30 cellular contexts compared by ENCODE assay signal in genomic region chr1:48232722-48233121, GRCh38. TPM values are rescaled to one million over a fixed set of nuclear protein-coding genes. Genes with fewer than 3 reads are reported as not detected.
"Had no signal": no experiment of that assay in that cellular context is flagged by ENCODE, and none has a peak within 500 bp of the region (broad histone marks: within the 10 kb centered on the region; RNA-seq: fewer than 3 reads in every experiment).

No MANE protein-coding gene starts in this region.

- H3K4me1 ChIP-seq: testis, thyroid gland, tibial artery, transverse colon, upper lobe of right lung, uterus, vagina had no signal

- DNase-seq: stimulated activated CD4-positive, alpha-beta T cell treated with anti-CD3 and anti-CD28 coated beads, Interleukin-2, amount 100 ng/mL, for 48 hours; stimulated activated CD4-positive, alpha-beta T cell treated with anti-CD3 and anti-CD28 coated beads, Interleukin-4, amount 100 ng/mL, for 1 hour; stimulated activated CD4-positive, alpha-beta T cell treated with anti-CD3 and anti-CD28 coated beads, Interleukin-4, amount 100 ng/mL, for 24 hours; stimulated activated CD4-positive, alpha-beta T cell treated with anti-CD3 and anti-CD28 coated beads, Interleukin-4, amount 100 ng/mL, for 4 hours; stimulated activated CD8-positive, alpha-beta memory T cell treated with anti-CD3 and anti-CD28 coated beads, Interleukin-4, amount 100 ng/mL, for 48 hours; stimulated activated naive CD4-positive, alpha-beta T cell; stimulated activated naive CD4-positive, alpha-beta T cell treated with Interleukin-2 at 50 U/mL for 16 hours; stimulated activated naive CD8-positive, alpha-beta T cell treated with anti-CD3 and anti-CD28 coated beads, Interleukin-15, amount 100 ng/mL, for 72 hours; stimulated activated naive CD8-positive, alpha-beta T cell treated with anti-CD3 and anti-CD28 coated beads, Interleukin-15, Interleukin-2, amounts not matched to agents 100 U/mL and 50 U/mL, for 24 hours; stomach; substantia nigra; testis; thyroid gland; tibial artery; transverse colon; trophoblast cell; upper lobe of left lung; upper lobe of right lung; uterus had no signal

- H3K27me3 Mint-ChIP-seq: stimulated activated naive CD8-positive, alpha-beta T cell treated with anti-CD3 and anti-CD28 coated beads, Interleukin-15, amount 100 ng/mL, for 72 hours; stimulated activated naive CD8-positive, alpha-beta T cell treated with anti-CD3 and anti-CD28 coated beads, Interleukin-15, Interleukin-2, amounts not matched to agents 100 ng/mL and 50 ng/mL, for 24 hours had no signal

- H3K4me3 ChIP-seq: stomach, suprapubic skin, testis, thoracic aorta, thyroid gland, tibial artery, tibial nerve, transverse colon, upper lobe of left lung, upper lobe of right lung, uterus, vagina had no signal

- H3K36me3 ChIP-seq: stomach, suprapubic skin, thoracic aorta, thyroid gland, tibial artery, tibial nerve, transverse colon, upper lobe of left lung, upper lobe of right lung, uterus, vagina had no signal

- H3K36me3 Mint-ChIP-seq: stimulated activated effector memory CD8-positive, alpha-beta T cell treated with anti-CD3 and anti-CD28 coated beads, Interleukin-12 subunit alpha, Interleukin-12 subunit beta, amount 100 ng/mL, for 72 hours; stimulated activated memory B cell treated with anti-CD40 and anti-IgM and Interleukin-4, amounts not matched to agents 10 μg/mL and 1 μg/mL and 100 μg/mL, for 72 hours; type B pancreatic cell had no signal

- H3K4me3 Mint-ChIP-seq: stimulated activated effector memory CD8-positive, alpha-beta T cell treated with anti-CD3 and anti-CD28 coated beads, Interleukin-12 subunit alpha, Interleukin-12 subunit beta, amount 100 ng/mL, for 72 hours; stimulated activated memory B cell treated with anti-CD40 and anti-IgM and Interleukin-4, amounts not matched to agents 10 μg/mL and 1 μg/mL and 100 μg/mL, for 72 hours; stimulated activated naive CD8-positive, alpha-beta T cell treated with anti-CD3 and anti-CD28 coated beads, Interleukin-15, amount 100 ng/mL, for 72 hours; stimulated activated naive CD8-positive, alpha-beta T cell treated with anti-CD3 and anti-CD28 coated beads, Interleukin-15, Interleukin-2, amounts not matched to agents 100 ng/mL and 50 ng/mL, for 24 hours; type B pancreatic cell had no signal

- FAIRE-seq: urothelium cell line had no signal

- H3K4me1 Mint-ChIP-seq: stimulated activated memory B cell treated with anti-CD40 and anti-IgM and Interleukin-4, amounts not matched to agents 10 μg/mL and 1 μg/mL and 100 μg/mL, for 72 hours; stimulated activated naive CD8-positive, alpha-beta T cell treated with anti-CD3 and anti-CD28 coated beads, Interleukin-15, amount 100 ng/mL, for 72 hours had no signal

- H3K9me3 Mint-ChIP-seq: stimulated activated effector memory CD8-positive, alpha-beta T cell treated with anti-CD3 and anti-CD28 coated beads, Interleukin-12 subunit alpha, Interleukin-12 subunit beta, amount 100 ng/mL, for 72 hours; stimulated activated memory B cell treated with anti-CD40 and anti-IgM and Interleukin-4, amounts not matched to agents 10 μg/mL and 1 μg/mL and 100 μg/mL, for 72 hours; stimulated activated naive CD8-positive, alpha-beta T cell treated with anti-CD3 and anti-CD28 coated beads, Interleukin-15, amount 100 ng/mL, for 72 hours; stimulated activated naive CD8-positive, alpha-beta T cell treated with anti-CD3 and anti-CD28 coated beads, Interleukin-15, Interleukin-2, amounts not matched to agents 100 ng/mL and 50 ng/mL, for 24 hours; type B pancreatic cell had no signal

- ATAC-seq: stimulated activated effector memory CD8-positive, alpha-beta T cell treated with anti-CD3 and anti-CD28 coated beads, Interleukin-12 subunit alpha, Interleukin-12 subunit beta, amount 100 ng/mL, for 72 hours; stimulated activated memory B cell treated with anti-CD40 and anti-IgM and Interleukin-4, amounts not matched to agents 10 μg/mL and 1 μg/mL and 100 μg/mL, for 72 hours; stimulated activated naive CD8-positive, alpha-beta T cell treated with anti-CD3 and anti-CD28 coated beads, Interleukin-15, amount 100 ng/mL, for 72 hours; stimulated activated naive CD8-positive, alpha-beta T cell treated with anti-CD3 and anti-CD28 coated beads, Interleukin-15, Interleukin-2, amounts not matched to agents 100 U/mL and 50 U/mL, for 24 hours; upper lobe of right lung had no signal

- H3K27me3 ChIP-seq: stomach, suprapubic skin, testis, thyroid gland, tibial nerve, transverse colon, upper lobe of left lung, upper lobe of right lung, uterus, vagina had no signal

- H3K27ac Mint-ChIP-seq: stimulated activated effector memory CD8-positive, alpha-beta T cell treated with anti-CD3 and anti-CD28 coated beads, Interleukin-12 subunit alpha, Interleukin-12 subunit beta, amount 100 ng/mL, for 72 hours; stimulated activated memory B cell treated with anti-CD40 and anti-IgM and Interleukin-4, amounts not matched to agents 10 μg/mL and 1 μg/mL and 100 μg/mL, for 72 hours; stimulated activated naive CD8-positive, alpha-beta T cell treated with anti-CD3 and anti-CD28 coated beads, Interleukin-15, amount 100 ng/mL, for 72 hours; stimulated activated naive CD8-positive, alpha-beta T cell treated with anti-CD3 and anti-CD28 coated beads, Interleukin-15, Interleukin-2, amounts not matched to agents 100 ng/mL and 50 ng/mL, for 24 hours; type B pancreatic cell had no signal

- H3K9me3 ChIP-seq: stomach, suprapubic skin, testis, thoracic aorta, thyroid gland, tibial artery, tibial nerve, transverse colon, upper lobe of left lung, upper lobe of right lung, uterus, vagina had no signal

- H3K27ac ChIP-seq: stomach, suprapubic skin, testis, thoracic aorta, thyroid gland, tibial artery, tibial nerve, transverse colon, upper lobe of left lung, upper lobe of right lung, uterus, vagina had no signal

RNA-seq across cellular contexts. Expression of gene SLC5A9, which starts 10.2 kb away (rescaled TPM):
- total RNA-seq: subcutaneous adipose tissue, temporal lobe, thoracic aorta, thyroid gland, tibial nerve had no signal
